In the genomic region with DNA sequence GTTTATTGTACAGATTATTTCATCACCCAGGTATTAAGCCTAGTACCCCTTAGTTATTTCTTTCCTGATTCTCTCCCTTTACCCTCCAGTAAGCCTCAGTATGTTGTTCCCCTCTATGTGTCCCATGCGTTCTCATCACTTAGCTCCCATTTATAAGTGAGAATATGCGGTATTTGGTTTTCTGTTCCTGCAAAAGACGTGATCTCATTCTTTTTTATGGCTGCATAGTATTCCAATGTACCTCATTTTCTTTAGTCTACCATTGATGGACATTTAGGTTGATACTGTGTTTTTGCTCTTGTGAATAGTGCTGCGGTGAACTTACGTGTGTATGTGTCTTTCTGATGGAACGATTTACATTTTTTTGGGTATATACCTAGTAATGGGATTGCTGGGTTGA, we compare ENCODE assay signal across 36 cellular contexts. TPM values are rescaled to one million over a fixed set of nuclear protein-coding genes. Genes with fewer than 3 reads are reported as not detected.
DNase-seq lines count a peak whose midpoint lies in the region; ATAC-seq, FAIRE-seq and TF ChIP-seq lines count a peak whose summit lies in the region.
"Had no signal": no experiment of that assay in that cellular context is flagged by ENCODE, and none has a peak within 500 bp of the region (broad histone marks: within the 10 kb centered on the region; RNA-seq: fewer than 3 reads in every experiment).

No MANE protein-coding gene starts in this region.

- intact Hi-C loops in K562 (cut with micrococcal nuclease) (no loop called here), body of pancreas (cut with DNase I) (no loop called here)

- H3K9ac ChIP-seq in K562 (ENCODE audit: insufficient read depth in 1 of 2, low read depth in 2 of 2, low read length in 2 of 2) = no peak overlapping the region
- H3K9ac ChIP-seq in endodermal cell (ENCODE audit: extremely low read depth, low read length, poor library complexity, severe bottlenecking) = no peak overlapping the region
- H3K9ac ChIP-seq: BLaER1; BLaER1 treated with 17β-estradiol and CSF1 and Interleukin-3, amounts not matched to agents 10 nM and 100 nM had no signal

- H3K4me1 Mint-ChIP-seq in endodermal cell = peaks cover 5% of the 10 kb centered on the region
- no peaks in the 10 kb centered on the region for H3K4me1 Mint-ChIP-seq in nephron progenitor cell
- H3K4me1 Mint-ChIP-seq: B cell had no signal

- no peaks in the 10 kb centered on the region for H4K20me1 ChIP-seq in K562 (replicated peaks; ENCODE audit: control insufficient read depth, insufficient read depth, low read length)

- in situ Hi-C loops in K562 (cut with MboI) = no loop called here

- H3K27ac ChIP-seq in HEK293 (ENCODE audit: extremely low read depth, low read depth, low read length) = no peak overlapping the region
- no peak overlapping the region for H3K27ac ChIP-seq in K562 (ENCODE audit: extremely low read depth, low read depth, low read length)
- no peak overlapping the region for H3K27ac ChIP-seq in endodermal cell (ENCODE audit: low read depth, low read length)
- H3K27ac ChIP-seq in body of pancreas = no peak overlapping the region
- H3K27ac ChIP-seq: 22Rv1; A549; BLaER1; BLaER1 treated with 17β-estradiol and CSF1 and Interleukin-3, amounts not matched to agents 10 nM and 100 nM; C4-2B had no signal

- BruUV-seq in K562 (replicated peaks; lab: Mats Ljungman, UMichigan) = no TSS peak

- no peaks in the 10 kb centered on the region for H3K9me1 ChIP-seq in K562 (ENCODE audit: control insufficient read depth, insufficient read depth, low read length)

- H3K4me3 Mint-ChIP-seq in endodermal cell (no peak overlapping the region), nephron progenitor cell (no peak overlapping the region)
- H3K4me3 Mint-ChIP-seq: B cell; CD14-positive monocyte; CD4-positive, alpha-beta memory T cell; CD4-positive, alpha-beta T cell; CD8-positive, alpha-beta memory T cell; CD8-positive, alpha-beta T cell had no signal

- 74% methylated on average over 6 of the region's 6 CpGs for WGBS in K562 (ENCODE audit: insufficient coverage, low coverage, missing lambda C conversion rate)
- 95 to 100% methylated on average over 3 to 6 of the region's 6 CpGs for WGBS in endodermal cell (ENCODE audit: insufficient coverage in 1 of 2, insufficient read length in 1 of 2), 2 experiments
- WGBS in body of pancreas, 2 donors = 96 to 99% methylated on average over 6 of the region's 6 CpGs

- H3K27me3 ChIP-seq in K562 (ENCODE audit: control insufficient read depth in 2 of 2, insufficient read depth in 2 of 2, low read length in 2 of 2) (no peaks in the 10 kb centered on the region), endodermal cell (ENCODE audit: control insufficient read depth, insufficient read depth, low read length, poor library complexity, severe bottlenecking) (no peaks in the 10 kb centered on the region), body of pancreas (no peaks in the 10 kb centered on the region)
- H3K27me3 ChIP-seq: BE2C; BLaER1; BLaER1 treated with 17β-estradiol and CSF1 and Interleukin-3, amounts not matched to agents 10 nM and 100 nM had no signal

- POLR2A ChIA-PET in HEK293 (lab: Yijun Ruan, JAX) (no interaction called here), K562 (lab: Yijun Ruan, JAX) (no interaction called here)

- no peak for FAIRE-seq in K562 (lab: Jason Lieb, UNC)
- FAIRE-seq: A549, D721Med had no signal

- TF ChIP-seq EP300 in K562 (IDR thresholded peaks at IDR 0.05; ENCODE audit: low read length) = no peak

- CTCF ChIA-PET in HEK293 (lab: Yijun Ruan, JAX) (no interaction called here), K562 (lab: Yijun Ruan, JAX; ENCODE audit: low intra/inter-chr PET ratio) (no interaction called here)

- H3K79me2 ChIP-seq in K562 (ENCODE audit: control insufficient read depth, insufficient read depth, low read length) = no peaks in the 10 kb centered on the region

- H3K9me3 ChIP-seq in HEK293 (ENCODE audit: control insufficient read depth, insufficient read depth, low read depth, low read length) = no peaks in the 10 kb centered on the region
- no peaks in the 10 kb centered on the region for H3K9me3 ChIP-seq in K562 (replicated peaks; ENCODE audit: control insufficient read depth, insufficient read depth, low read depth, low read length)
- H3K9me3 ChIP-seq in endodermal cell (ENCODE audit: control insufficient read depth, low read length) = peaks cover 54% of the 10 kb centered on the region
- H3K9me3 ChIP-seq in body of pancreas = peaks cover 0 to 5% (median 0%) of the 10 kb centered on the region in 3 donors

- H3K4me1 ChIP-seq in HEK293 (ENCODE audit: control insufficient read depth, insufficient read depth, low read length) (no peaks in the 10 kb centered on the region), K562 (replicated peaks in 1 of 2; ENCODE audit: control insufficient read depth in 2 of 2, insufficient read depth in 2 of 2, low read length in 2 of 2) (no peaks in the 10 kb centered on the region), endodermal cell (ENCODE audit: control insufficient read depth, insufficient read depth, low read length) (no peaks in the 10 kb centered on the region), body of pancreas (no peaks in the 10 kb centered on the region)
- H3K4me1 ChIP-seq: BE2C, BLaER1 had no signal

- H3K4me3 ChIP-seq in HEK293 (ENCODE audit: low read depth, low read length) = no peak overlapping the region
- no peak overlapping the region for H3K4me3 ChIP-seq in K562
- H3K4me3 ChIP-seq in endodermal cell (ENCODE audit: low read length) = peak overlapping the region; percentile 24
- H3K4me3 ChIP-seq in body of pancreas = no peak overlapping the region
- H3K4me3 ChIP-seq: A549, BLaER1 had no signal

- no peak overlapping the region for H3K4me2 ChIP-seq in K562 (ENCODE audit: insufficient read depth, low read length)
- H3K4me2 ChIP-seq: A549; BLaER1; BLaER1 treated with 17β-estradiol and CSF1 and Interleukin-3, amounts not matched to agents 10 nM and 100 nM had no signal

- TF ChIP-seq RAD21 in K562 (CRISPR knock-in tag; conservative IDR thresholded peaks at IDR 0.05 in 1 of 2, IDR thresholded peaks at IDR 0.05 in 1 of 2) = no peak

- no peak overlapping the region for H3K27ac Mint-ChIP-seq in endodermal cell
- H3K27ac Mint-ChIP-seq in nephron progenitor cell = peak overlapping the region; percentile 60
- H3K27ac Mint-ChIP-seq: B cell; CD14-positive monocyte; CD4-positive, alpha-beta memory T cell; CD4-positive, alpha-beta T cell; CD4-positive, CD25-positive, alpha-beta regulatory T cell; CD8-positive, alpha-beta memory T cell; CD8-positive, alpha-beta T cell had no signal

- TF ChIP-seq CTCF in HEK293 (tag by site-specific recombination; IDR thresholded peaks at IDR 0.05) (no peak), K562 (IDR thresholded peaks at IDR 0.05 in 2 of 3, conservative IDR thresholded peaks at IDR 0.05 in 1 of 3; ENCODE audit: insufficient read depth in 2 of 3, low read depth in 1 of 3, low read length in 3 of 3) (no peak), endodermal cell (conservative IDR thresholded peaks at IDR 0.05) (no peak), nephron progenitor cell (IDR thresholded peaks at IDR 0.05) (no peak), body of pancreas (IDR thresholded peaks at IDR 0.05) (no peak)

- H3K36me3 ChIP-seq in HEK293 (ENCODE audit: control insufficient read depth in 2 of 2, insufficient read depth in 1 of 2, low read length in 2 of 2) (no peaks in the 10 kb centered on the region; a peak in 1 of 3 replicates), K562 (ENCODE audit: control insufficient read depth, insufficient read depth, low read length) (no peaks in the 10 kb centered on the region), endodermal cell (ENCODE audit: control insufficient read depth, insufficient read depth, low read length) (no peaks in the 10 kb centered on the region), body of pancreas (replicated peaks in 1 of 2; ENCODE audit: insufficient read depth in 1 of 2, low read depth in 2 of 2) (no peaks in the 10 kb centered on the region)
- H3K36me3 ChIP-seq: BE2C had no signal

- DNase-seq in K562 (ENCODE audit: extremely low read depth in 1 of 4, low spot score in 3 of 4) (no peak), endodermal cell (no peak), nephron progenitor cell (no peak), HCEC 1CT (no peak), NCI-H226 (no peak), RPMI8226 (no peak), body of pancreas (no peak)
- DNase-seq: 8988T; ACHN; AML-193; BE2C; C1 segment of cervical spinal cord; Caco-2; Calu3; CD4-positive, alpha-beta memory T cell; CD4-positive, alpha-beta T cell; CD4-positive, CD25-positive, alpha-beta regulatory T cell; CD8-positive, alpha-beta memory T cell; CD8-positive, alpha-beta T cell; COR-L47; DMS 273 treated with DMSO at 0.1 percent for 48 hours; DMS153; DMS53; DMS79; DMS79 treated with DMSO at 0.1 percent for 48 hours; DND-41; EL had no signal

- no peak overlapping the region for H2AFZ ChIP-seq in K562 (ENCODE audit: low read depth, low read length)

- no peaks in the 10 kb centered on the region for H3K27me3 Mint-ChIP-seq in endodermal cell (ENCODE audit: insufficient read depth)
- H3K27me3 Mint-ChIP-seq in nephron progenitor cell (ENCODE audit: low read depth, poor library complexity) = no peaks in the 10 kb centered on the region
- H3K27me3 Mint-ChIP-seq: B cell; CD4-positive, alpha-beta memory T cell; CD4-positive, alpha-beta T cell; CD4-positive, CD25-positive, alpha-beta regulatory T cell; CD8-positive, alpha-beta memory T cell had no signal

- H3K9me3 Mint-ChIP-seq in endodermal cell (peaks cover 47% of the 10 kb centered on the region), nephron progenitor cell (peaks cover 84% of the 10 kb centered on the region)

- no peak for ATAC-seq in K562
- no peak for ATAC-seq in body of pancreas
- ATAC-seq: A549; CD8-positive, alpha-beta T cell had no signal

- TF ChIP-seq POLR2A in K562 (conservative IDR thresholded peaks at IDR 0.05) (no peak), body of pancreas (IDR thresholded peaks at IDR 0.05) (no peak)

- H3K36me3 Mint-ChIP-seq in endodermal cell (ENCODE audit: low read depth) (peaks cover 33% of the 10 kb centered on the region), nephron progenitor cell (ENCODE audit: low read depth) (peaks cover 96% of the 10 kb centered on the region)

RNA-seq across cellular contexts. Expression of a gene that starts 36.7 kb away (rescaled TPM):
- 6.8 and 23.9 TPM in 2 replicates for total RNA-seq in K562 (2011; cell fraction: chromatin; rRNA removed; ENCODE audit: low replicate concordance)
- 5.3 and 7.5 TPM in 2 replicates for total RNA-seq in K562 (2011; cell fraction: nucleolus; rRNA removed)
- 14.5 and 19.8 TPM in 2 replicates for total RNA-seq in K562 (2011; cell fraction: nucleoplasm; rRNA removed)
- total RNA-seq in K562 (2014; rRNA removed) (14.8 and 17.8 TPM in 2 replicates), K562 (2014; rRNA removed; fragmentation: Illumina TruSeq; extraction: Trizol) (10.6 and 13.8 TPM in 2 replicates), K562 (2015; rRNA removed; fragmentation: Illumina TruSeq; extraction: Trizol) (13.2 and 14.2 TPM in 2 replicates), K562 (2021) (6.7 and 7.4 TPM in 2 replicates), endodermal cell (10 to 100 TPM; 21.2 to 33.0 TPM), body of pancreas (10 to 100 TPM; 19.2 to 30.0 TPM)
- polyA plus RNA-seq in K562 (2011; rRNA removed) (6.6 and 7.4 TPM in 2 replicates), K562 (2014; fragmentation: Illumina TruSeq; extraction: Trizol) (12.1 and 12.9 TPM in 2 replicates), K562 (2014; fragmentation: Nextera tagmentation; extraction: Ambion mirVana) (1 to 10 TPM; 5.1 to 5.6 TPM), K562 (2014; rRNA removed) (9.0 and 11.6 TPM in 2 replicates)
- polyA plus RNA-seq in K562 (2011; cell fraction: cytosol; rRNA removed) = 3.4 and 3.7 TPM in 2 replicates
- 4.2 and 5.0 TPM in 2 replicates for polyA plus RNA-seq in K562 (2011; cell fraction: nucleus; rRNA removed)
- polyA plus RNA-seq in K562 (2012) = 9.2 and 11.8 TPM in 2 replicates
- polyA minus RNA-seq in K562 (2011; rRNA and poly(A)+ RNA removed) = 9.0 and 12.2 TPM in 2 replicates
- polyA minus RNA-seq in K562 (2011; cell fraction: cytosol; rRNA and poly(A)+ RNA removed) = 4.6 and 4.8 TPM in 2 replicates
- 13.2 and 22.9 TPM in 2 replicates for polyA minus RNA-seq in K562 (2011; cell fraction: nucleus; rRNA and poly(A)+ RNA removed)
- polyA plus RNA-seq in endodermal cell (2013, experiment 1 of 2) = 28.7 TPM
- 30.2 TPM for polyA plus RNA-seq in endodermal cell (2013, experiment 2 of 2)

RNA-seq across cellular contexts. Expression of a gene that starts 36.8 kb away (rescaled TPM):
- 11.6 and 26.9 TPM in 2 replicates for total RNA-seq in K562 (2011; cell fraction: chromatin; rRNA removed; ENCODE audit: low replicate concordance)
- total RNA-seq in K562 (2011; cell fraction: nucleolus; rRNA removed) = 13.7 and 14.3 TPM in 2 replicates
- 21.5 and 33.0 TPM in 2 replicates for total RNA-seq in K562 (2011; cell fraction: nucleoplasm; rRNA removed)
- total RNA-seq in K562 (2014; rRNA removed) = 48.5 and 48.9 TPM in 2 replicates
- total RNA-seq in K562 (2014; rRNA removed; fragmentation: Illumina TruSeq; extraction: Trizol) = 68.5 and 72.8 TPM in 2 replicates
- total RNA-seq in K562 (2015; rRNA removed; fragmentation: Illumina TruSeq; extraction: Trizol) = 54.9 and 55.2 TPM in 2 replicates
- 49.2 and 53.0 TPM in 2 replicates for total RNA-seq in K562 (2021)
- 77.8 and 112 TPM in 2 replicates for polyA plus RNA-seq in K562 (2011; rRNA removed)
- 18.9 and 47.3 TPM in 2 replicates for polyA plus RNA-seq in K562 (2011; cell fraction: cytosol; rRNA removed)
- 16.0 and 26.7 TPM in 2 replicates for polyA plus RNA-seq in K562 (2011; cell fraction: nucleus; rRNA removed)
- polyA plus RNA-seq in K562 (2012) = 55.7 and 76.5 TPM in 2 replicates
- 104 and 126 TPM in 2 replicates for polyA plus RNA-seq in K562 (2014; fragmentation: Illumina TruSeq; extraction: Trizol)
- polyA plus RNA-seq in K562 (2014; fragmentation: Nextera tagmentation; extraction: Ambion mirVana) = 100 to 1,000 TPM; 198 to 238 TPM
- polyA plus RNA-seq in K562 (2014; rRNA removed) = 67.7 and 69.9 TPM in 2 replicates
- 64.4 and 69.2 TPM in 2 replicates for polyA minus RNA-seq in K562 (2011; rRNA and poly(A)+ RNA removed)
- polyA minus RNA-seq in K562 (2011; cell fraction: cytosol; rRNA and poly(A)+ RNA removed) = 15.7 and 25.5 TPM in 2 replicates
- 12.0 and 21.7 TPM in 2 replicates for polyA minus RNA-seq in K562 (2011; cell fraction: nucleus; rRNA and poly(A)+ RNA removed)
- 10 to 100 TPM; 28.6 to 29.3 TPM for total RNA-seq in endodermal cell
- polyA plus RNA-seq in endodermal cell (2013, experiment 1 of 2) = 86.7 TPM
- polyA plus RNA-seq in endodermal cell (2013, experiment 2 of 2) = 81.0 TPM
- total RNA-seq in body of pancreas = 10 to 100 TPM; 21.3 to 36.3 TPM
